Comparison of ENCODE assay signal across 16 cellular contexts in genomic region chr15:94443156-94443555, GRCh38.
DNase-seq lines count a peak whose midpoint lies in the region; ATAC-seq and TF ChIP-seq lines count a peak whose summit lies in the region.
"Had no signal": no experiment of that assay in that cellular context is flagged by ENCODE, and none has a peak within 500 bp of the region (broad histone marks: within the 10 kb centered on the region; RNA-seq: fewer than 3 reads in every experiment).

No MANE protein-coding gene starts in this region.

- H3K4me1 Mint-ChIP-seq in natural killer cell: peaks cover 28 to 32% of the 10 kb centered on the region in 2 donors
- peaks cover 4 to 25% of the 10 kb centered on the region in 2 donors for H3K4me1 Mint-ChIP-seq in natural killer cell treated with Interleukin-12 subunit alpha and Interleukin-12 subunit beta and Interleukin-15 and Interleukin-18, amount 100 ng/mL, for 72 hours (ENCODE audit: low read depth in 2 of 2)
- peaks cover 25% of the 10 kb centered on the region for H3K4me1 Mint-ChIP-seq in glutamatergic neuron (ENCODE audit: low read depth, unreplicated experiment)
- peaks cover 20% of the 10 kb centered on the region for H3K4me1 Mint-ChIP-seq in neural crest cell
- H3K4me1 Mint-ChIP-seq: B cell; CD4-positive, CD25-positive, alpha-beta regulatory T cell had no signal

- H3K27me3 ChIP-seq in effector memory CD4-positive, alpha-beta T cell (replicated peaks; ENCODE audit: control insufficient read depth, insufficient read depth, low read length, poor library complexity, severe bottlenecking): no peaks in the 10 kb centered on the region

- no peaks in the 10 kb centered on the region for H3K36me3 ChIP-seq in effector memory CD4-positive, alpha-beta T cell (ENCODE audit: control insufficient read depth, insufficient read depth, low read length)

- no peak overlapping the region for H3K27ac ChIP-seq in effector memory CD4-positive, alpha-beta T cell (ENCODE audit: insufficient read depth, low read length, poor library complexity, severe bottlenecking)
- H3K27ac ChIP-seq: HL-60 had no signal

- intact Hi-C loops in natural killer cell (cut with micrococcal nuclease): no loop called here

- no peak for TF ChIP-seq CTCF in natural killer cell (IDR thresholded peaks at IDR 0.05)
- TF ChIP-seq CTCF in glutamatergic neuron (IDR thresholded peaks at IDR 0.05; ENCODE audit: partially characterized antibody, unreplicated experiment): no peak
- no peak for TF ChIP-seq CTCF in neural crest cell (conservative IDR thresholded peaks at IDR 0.05)

- H3K36me3 Mint-ChIP-seq in natural killer cell: peaks cover 20% of the 10 kb centered on the region
- peaks cover 24% of the 10 kb centered on the region for H3K36me3 Mint-ChIP-seq in natural killer cell treated with Interleukin-12 subunit alpha and Interleukin-12 subunit beta and Interleukin-15 and Interleukin-18, amount 100 ng/mL, for 72 hours
- no peaks in the 10 kb centered on the region for H3K36me3 Mint-ChIP-seq in glutamatergic neuron (ENCODE audit: unreplicated experiment)
- H3K36me3 Mint-ChIP-seq in neural crest cell (ENCODE audit: low read depth): no peaks in the 10 kb centered on the region

- no peak overlapping the region for H3K4me3 Mint-ChIP-seq in natural killer cell
- no peak overlapping the region for H3K4me3 Mint-ChIP-seq in natural killer cell treated with Interleukin-12 subunit alpha and Interleukin-12 subunit beta and Interleukin-15 and Interleukin-18, amount 100 ng/mL, for 72 hours
- H3K4me3 Mint-ChIP-seq in glutamatergic neuron (ENCODE audit: unreplicated experiment): peak overlapping the region; percentile 54
- H3K4me3 Mint-ChIP-seq in neural crest cell: no peak overlapping the region
- H3K4me3 Mint-ChIP-seq: B cell; CD4-positive, CD25-positive, alpha-beta regulatory T cell; CD8-positive, alpha-beta memory T cell; GM23338 had no signal

- H3K4me1 ChIP-seq in effector memory CD4-positive, alpha-beta T cell (ENCODE audit: control insufficient read depth, insufficient read depth, low read length, poor library complexity, severe bottlenecking): no peaks in the 10 kb centered on the region

- DNase-seq in natural killer cell: no peak
- no peak for DNase-seq in natural killer cell treated with Interleukin-12 subunit alpha and Interleukin-12 subunit beta and Interleukin-15 and Interleukin-18, amount 100 ng/mL, for 72 hours (ENCODE audit: low spot score)
- peak; percentile 31 for DNase-seq in glutamatergic neuron
- DNase-seq in neural crest cell (ENCODE audit: low read depth, low spot score): no peak
- no peak for DNase-seq in effector memory CD4-positive, alpha-beta T cell
- DNase-seq: C1 segment of cervical spinal cord; CD4-positive, CD25-positive, alpha-beta regulatory T cell; CD8-positive, alpha-beta memory T cell; COR-L47; DMS 273 treated with DMSO at 0.1 percent for 48 hours; HCEC 1CT had no signal

- ATAC-seq in natural killer cell (no peak), GM18517 (IDR thresholded peaks at IDR 0.05; ENCODE audit: unreplicated experiment) (no peak), GM19463 (IDR thresholded peaks at IDR 0.05; ENCODE audit: unreplicated experiment) (no peak)
- ATAC-seq in natural killer cell treated with Interleukin-12 subunit alpha and Interleukin-12 subunit beta and Interleukin-15 and Interleukin-18, amount 100 ng/mL, for 72 hours: no peak
- ATAC-seq: GM23338 had no signal

- H3K9me3 Mint-ChIP-seq in natural killer cell: no peaks in the 10 kb centered on the region
- H3K9me3 Mint-ChIP-seq in natural killer cell treated with Interleukin-12 subunit alpha and Interleukin-12 subunit beta and Interleukin-15 and Interleukin-18, amount 100 ng/mL, for 72 hours: no peaks in the 10 kb centered on the region
- peaks cover 7% of the 10 kb centered on the region for H3K9me3 Mint-ChIP-seq in glutamatergic neuron (ENCODE audit: unreplicated experiment)
- H3K9me3 Mint-ChIP-seq in neural crest cell: peaks cover 3% of the 10 kb centered on the region
- H3K9me3 Mint-ChIP-seq: CD4-positive, CD25-positive, alpha-beta regulatory T cell; CD8-positive, alpha-beta memory T cell; GM23338 had no signal

- H3K27ac Mint-ChIP-seq in natural killer cell: peak overlapping the region; percentile 57
- peak overlapping the region in 1 of 2 donors; percentile 17 for H3K27ac Mint-ChIP-seq in natural killer cell treated with Interleukin-12 subunit alpha and Interleukin-12 subunit beta and Interleukin-15 and Interleukin-18, amount 100 ng/mL, for 72 hours
- peak overlapping the region; percentile 95 for H3K27ac Mint-ChIP-seq in glutamatergic neuron (ENCODE audit: unreplicated experiment)
- peak overlapping the region; percentile 20 for H3K27ac Mint-ChIP-seq in neural crest cell (ENCODE audit: unreplicated experiment)
- H3K27ac Mint-ChIP-seq: B cell; CD4-positive, CD25-positive, alpha-beta regulatory T cell; GM23338 had no signal

- H3K27me3 Mint-ChIP-seq in natural killer cell (ENCODE audit: low read depth in 2 of 2) (no peaks in the 10 kb centered on the region), glutamatergic neuron (ENCODE audit: unreplicated experiment) (peaks cover 5% of the 10 kb centered on the region), neural crest cell (ENCODE audit: low read depth) (no peaks in the 10 kb centered on the region)
- no peaks in the 10 kb centered on the region for H3K27me3 Mint-ChIP-seq in natural killer cell treated with Interleukin-12 subunit alpha and Interleukin-12 subunit beta and Interleukin-15 and Interleukin-18, amount 100 ng/mL, for 72 hours
- H3K27me3 Mint-ChIP-seq: B cell; CD4-positive, CD25-positive, alpha-beta regulatory T cell; CD8-positive, alpha-beta memory T cell had no signal

- no peaks in the 10 kb centered on the region for H3K9me3 ChIP-seq in effector memory CD4-positive, alpha-beta T cell (ENCODE audit: control insufficient read depth, low read length)

- no peak overlapping the region for H3K4me3 ChIP-seq in effector memory CD4-positive, alpha-beta T cell (ENCODE audit: insufficient read depth, low read depth, low read length, poor library complexity, severe bottlenecking)
- H3K4me3 ChIP-seq: GM23338 had no signal
